In genomic region chr11:73149105-73149504, GRCh38 we compare ENCODE assay signal across 1 cellular context.
TF ChIP-seq lines count a peak whose summit lies in the region.

No MANE protein-coding gene starts in this region.

TF ChIP-seq in GM12878, 131 proteins besides CTCF, POLR2A, EP300 and RAD21 (continued from another document):
- TF ChIP-seq NKRF (conservative IDR thresholded peaks at IDR 0.05) (no peak), PAX8 (IDR thresholded peaks at IDR 0.05) (no peak)
